10 cellular contexts compared by ENCODE assay signal in the genomic region with DNA sequence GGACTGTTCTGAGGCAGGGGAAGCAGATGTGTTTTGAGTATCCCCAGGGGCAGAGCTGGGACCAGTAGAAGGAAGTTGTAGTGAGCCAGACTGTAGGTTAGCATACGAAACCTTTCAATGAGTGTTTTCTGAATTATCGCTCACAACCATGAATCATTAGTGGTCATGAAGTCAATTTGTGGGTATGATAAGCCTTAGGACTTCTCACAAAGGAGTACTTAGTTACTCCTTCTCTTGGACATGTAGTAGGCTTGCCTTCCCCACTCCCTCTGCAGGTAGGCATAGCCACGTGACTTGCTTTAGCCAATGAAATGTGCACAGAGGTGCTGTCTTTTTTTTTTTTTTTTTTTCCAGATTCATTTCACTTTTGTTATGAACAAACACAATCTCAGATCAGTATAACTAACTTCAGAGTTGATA. TPM values are rescaled to one million over a fixed set of nuclear protein-coding genes. Genes with fewer than 3 reads are reported as not detected.
DNase-seq lines count a peak whose midpoint lies in the region; ATAC-seq, FAIRE-seq and TF ChIP-seq lines count a peak whose summit lies in the region.
"Had no signal": no experiment of that assay in that cellular context is flagged by ENCODE, and none has a peak within 500 bp of the region (broad histone marks: within the 10 kb centered on the region; RNA-seq: fewer than 3 reads in every experiment).

No MANE protein-coding gene starts in this region.

- H3K4me1 Mint-ChIP-seq in activated T-cell treated with anti-CD3 and anti-CD28 coated beads, Interleukin-2, amount 50 U/mL, for 4 hours (ENCODE audit: low read depth): peaks cover 6% of the 10 kb centered on the region
- H3K4me1 Mint-ChIP-seq in stimulated activated memory B cell treated with anti-CD40 and anti-IgM and Interleukin-4, amounts not matched to agents 10 μg/mL and 1 μg/mL and 100 μg/mL, for 72 hours: peaks cover 28% of the 10 kb centered on the region
- peaks cover 5% of the 10 kb centered on the region for H3K4me1 Mint-ChIP-seq in activated CD4-positive, alpha-beta memory T cell treated with anti-CD3 and anti-CD28 coated beads, Interleukin-2, amount 10 ng/mL, durations not matched to agents 7 days and 5 days

- no TSS peak for BruUV-seq in K562 (replicated peaks; lab: Mats Ljungman, UMichigan)

- H4K20me1 ChIP-seq in K562 (replicated peaks; ENCODE audit: control insufficient read depth, insufficient read depth, low read length): 0 out of 2 replicates have a peak, but pooled peaks cover 3% of the 10 kb centered on the region

- TF ChIP-seq RAD21 in Ishikawa (IDR thresholded peaks at IDR 0.05; ENCODE audit: low read depth): no peak
- TF ChIP-seq RAD21 in K562 (CRISPR knock-in tag; conservative IDR thresholded peaks at IDR 0.05 in 1 of 2, IDR thresholded peaks at IDR 0.05 in 1 of 2): no peak

- H3K4me2 ChIP-seq in K562 (ENCODE audit: insufficient read depth, low read length): peak overlapping the region; percentile 65

- H3K9me1 ChIP-seq in K562 (ENCODE audit: control insufficient read depth, insufficient read depth, low read length): no peaks in the 10 kb centered on the region

- no peak for TF ChIP-seq CTCF in K562 (IDR thresholded peaks at IDR 0.05 in 2 of 3, conservative IDR thresholded peaks at IDR 0.05 in 1 of 3; ENCODE audit: insufficient read depth in 2 of 3, low read depth in 1 of 3, low read length in 3 of 3)

- H3K27me3 ChIP-seq in K562 (ENCODE audit: control insufficient read depth in 2 of 2, insufficient read depth in 2 of 2, low read length in 2 of 2) (no peaks in the 10 kb centered on the region), right cardiac atrium (ENCODE audit: control insufficient read depth, insufficient read depth) (no peaks in the 10 kb centered on the region)

- peak; percentile 78 for FAIRE-seq in K562 (lab: Jason Lieb, UNC)

- H2AFZ ChIP-seq in K562 (ENCODE audit: low read depth, low read length): peak overlapping the region; percentile 56

- TF ChIP-seq EP300 in Ishikawa (IDR thresholded peaks at IDR 0.05; ENCODE audit: borderline replicate concordance): no peak
- no peak for TF ChIP-seq EP300 in K562 (IDR thresholded peaks at IDR 0.05; ENCODE audit: low read length)

- peak overlapping the region; percentile 54 for H3K27ac ChIP-seq in K562 (ENCODE audit: extremely low read depth, low read depth, low read length)
- H3K27ac ChIP-seq in right cardiac atrium (ENCODE audit: low read length): no peak overlapping the region

- in situ Hi-C loops in K562 (cut with MboI): no loop called here

- 24% methylated on average over 3 of the region's 3 CpGs for WGBS in K562 (ENCODE audit: insufficient coverage, low coverage, missing lambda C conversion rate)
- 78% methylated on average over 3 of the region's 3 CpGs for WGBS in right cardiac atrium

- ATAC-seq in activated T-cell treated with anti-CD3 and anti-CD28 coated beads, Interleukin-2, amount 50 U/mL, for 4 hours: peak; percentile 46 to 69
- ATAC-seq in K562 (peak; percentile 79), right cardiac atrium (no peak)
- ATAC-seq in stimulated activated memory B cell treated with anti-CD40 and anti-IgM and Interleukin-4, amounts not matched to agents 10 μg/mL and 1 μg/mL and 100 μg/mL, for 72 hours: peak; percentile 86

- DNase-seq in activated T-cell treated with anti-CD3 and anti-CD28 coated beads, Interleukin-2, amount 50 U/mL, for 4 hours: no peak
- DNase-seq in activated T-cell treated with anti-CD3 and anti-CD28 coated beads, Interleukin-2, amount 50 U/mL, for 1 hour: no peak
- DNase-seq in K562 (ENCODE audit: extremely low read depth in 1 of 4, low spot score in 3 of 4) (peak; percentile 63 to 81 (median 68)), hepatic stellate cell (ENCODE audit: low spot score) (no peak), right cardiac atrium (no peak)
- DNase-seq in activated CD4-positive, alpha-beta memory T cell treated with anti-CD3 and anti-CD28 coated beads, Interleukin-2, amount 10 ng/mL, durations not matched to agents 7 days and 5 days: no peak
- DNase-seq: activated CD4-positive, alpha-beta T cell treated with anti-CD3 and anti-CD28 coated beads, Interleukin-2, amount 50 U/mL, for 1 hour; NCI-H345 had no signal

- H3K27ac Mint-ChIP-seq in stimulated activated memory B cell treated with anti-CD40 and anti-IgM and Interleukin-4, amounts not matched to agents 10 μg/mL and 1 μg/mL and 100 μg/mL, for 72 hours: peak overlapping the region; percentile 13
- H3K27ac Mint-ChIP-seq in activated CD4-positive, alpha-beta memory T cell treated with anti-CD3 and anti-CD28 coated beads, Interleukin-2, amount 10 ng/mL, durations not matched to agents 7 days and 5 days: no peak overlapping the region

- no peaks in the 10 kb centered on the region for H3K27me3 Mint-ChIP-seq in activated T-cell treated with anti-CD3 and anti-CD28 coated beads, Interleukin-2, amount 50 U/mL, for 4 hours (ENCODE audit: low read depth)
- no peaks in the 10 kb centered on the region for H3K27me3 Mint-ChIP-seq in stimulated activated memory B cell treated with anti-CD40 and anti-IgM and Interleukin-4, amounts not matched to agents 10 μg/mL and 1 μg/mL and 100 μg/mL, for 72 hours
- H3K27me3 Mint-ChIP-seq in activated CD4-positive, alpha-beta memory T cell treated with anti-CD3 and anti-CD28 coated beads, Interleukin-2, amount 10 ng/mL, durations not matched to agents 7 days and 5 days: no peaks in the 10 kb centered on the region

- CTCF ChIA-PET in K562 (lab: Yijun Ruan, JAX; ENCODE audit: low intra/inter-chr PET ratio): no interaction called here
- CTCF ChIA-PET in activated CD4-positive, alpha-beta memory T cell treated with anti-CD3 and anti-CD28 coated beads, Interleukin-2, amount 10 ng/mL, durations not matched to agents 7 days and 5 days (lab: Charles Lee): interaction anchor here (1.4 kb wide), 1 partner anchor 22 kb away, joined by 3 read pairs; no protein-coding TSS in a partner anchor

- H3K4me3 ChIP-seq in K562 (no peak overlapping the region), right cardiac atrium (ENCODE audit: low read length) (no peak overlapping the region)

- H3K36me3 ChIP-seq in K562 (ENCODE audit: control insufficient read depth, insufficient read depth, low read length): peaks cover 27% of the 10 kb centered on the region; the same call in 2 of the 3 replicates

- no peak overlapping the region for H3K4me3 Mint-ChIP-seq in activated T-cell treated with anti-CD3 and anti-CD28 coated beads, Interleukin-2, amount 50 U/mL, for 4 hours
- peak overlapping the region; percentile 13 for H3K4me3 Mint-ChIP-seq in stimulated activated memory B cell treated with anti-CD40 and anti-IgM and Interleukin-4, amounts not matched to agents 10 μg/mL and 1 μg/mL and 100 μg/mL, for 72 hours
- H3K4me3 Mint-ChIP-seq in activated CD4-positive, alpha-beta memory T cell treated with anti-CD3 and anti-CD28 coated beads, Interleukin-2, amount 10 ng/mL, durations not matched to agents 7 days and 5 days: no peak overlapping the region

- H3K36me3 Mint-ChIP-seq in activated T-cell treated with anti-CD3 and anti-CD28 coated beads, Interleukin-2, amount 50 U/mL, for 4 hours (ENCODE audit: insufficient read depth): peaks cover 19% of the 10 kb centered on the region
- H3K36me3 Mint-ChIP-seq in stimulated activated memory B cell treated with anti-CD40 and anti-IgM and Interleukin-4, amounts not matched to agents 10 μg/mL and 1 μg/mL and 100 μg/mL, for 72 hours: peaks cover 27% of the 10 kb centered on the region
- H3K36me3 Mint-ChIP-seq in activated CD4-positive, alpha-beta memory T cell treated with anti-CD3 and anti-CD28 coated beads, Interleukin-2, amount 10 ng/mL, durations not matched to agents 7 days and 5 days (ENCODE audit: low read depth): peaks cover 19% of the 10 kb centered on the region

- intact Hi-C loops in K562 (cut with micrococcal nuclease): no loop called here
- intact Hi-C loops in right cardiac atrium (cut with DNase I): no loop called here

- POLR2A ChIA-PET in K562 (lab: Yijun Ruan, JAX): interaction anchor here (0.6 to 1.9 kb wide), 5 partner anchors 10 to 1244 kb away, joined by 3 to 6 read pairs (median 4); no protein-coding TSS in a partner anchor
- POLR2A ChIA-PET in activated CD4-positive, alpha-beta memory T cell treated with anti-CD3 and anti-CD28 coated beads, Interleukin-2, amount 10 ng/mL, durations not matched to agents 7 days and 5 days (lab: Charles Lee): interaction anchor here (1.1 kb wide), 1 partner anchor 29 kb away, joined by 3 read pairs; no protein-coding TSS in a partner anchor

- H3K9me3 Mint-ChIP-seq in activated T-cell treated with anti-CD3 and anti-CD28 coated beads, Interleukin-2, amount 50 U/mL, for 4 hours: no peaks in the 10 kb centered on the region
- peaks cover 3% of the 10 kb centered on the region for H3K9me3 Mint-ChIP-seq in stimulated activated memory B cell treated with anti-CD40 and anti-IgM and Interleukin-4, amounts not matched to agents 10 μg/mL and 1 μg/mL and 100 μg/mL, for 72 hours
- H3K9me3 Mint-ChIP-seq in activated CD4-positive, alpha-beta memory T cell treated with anti-CD3 and anti-CD28 coated beads, Interleukin-2, amount 10 ng/mL, durations not matched to agents 7 days and 5 days: no peaks in the 10 kb centered on the region

- peak overlapping the region in 1 of 2 experiments; percentile 5; a peak in 1 of 4 replicates for H3K9ac ChIP-seq in K562 (ENCODE audit: insufficient read depth in 1 of 2, low read depth in 2 of 2, low read length in 2 of 2)

- H3K4me1 ChIP-seq in K562 (replicated peaks in 1 of 2; ENCODE audit: control insufficient read depth in 2 of 2, insufficient read depth in 2 of 2, low read length in 2 of 2) (peaks cover 3 to 22% of the 10 kb centered on the region in 2 experiments; a peak in 3 of 5 replicates), right cardiac atrium (ENCODE audit: control insufficient read depth, insufficient read depth, low read length) (no peaks in the 10 kb centered on the region)

- H3K9me3 ChIP-seq in K562 (replicated peaks; ENCODE audit: control insufficient read depth, insufficient read depth, low read depth, low read length) (no peaks in the 10 kb centered on the region), right cardiac atrium (ENCODE audit: control insufficient read depth, low read length) (no peaks in the 10 kb centered on the region)

- H3K79me2 ChIP-seq in K562 (ENCODE audit: control insufficient read depth, insufficient read depth, low read length): no peaks in the 10 kb centered on the region

- peak; percentile 23; the same call in 1 of the 2 replicates for TF ChIP-seq POLR2A in K562 (conservative IDR thresholded peaks at IDR 0.05)

RNA-seq across cellular contexts. Expression of a gene that starts 23.9 kb away (rescaled TPM):
- 10 to 100 TPM in 1 of 3 donors, 1 to 10 TPM in 2; 7.5 to 10.4 (median 8.4) TPM for total RNA-seq in activated T-cell treated with anti-CD3 and anti-CD28 coated beads, Interleukin-2, amount 50 U/mL, for 4 hours
- total RNA-seq in K562 (2011; cell fraction: chromatin; rRNA removed; ENCODE audit: low replicate concordance): 2.2 and 5.8 TPM in 2 replicates
- 5.3 and 5.8 TPM in 2 replicates for total RNA-seq in K562 (2011; cell fraction: nucleolus; rRNA removed)
- 3.4 and 3.7 TPM in 2 replicates for total RNA-seq in K562 (2011; cell fraction: nucleoplasm; rRNA removed)
- total RNA-seq in K562 (2014; rRNA removed): 0.32 and 0.33 TPM in 2 replicates
- total RNA-seq in K562 (2014; rRNA removed; fragmentation: Illumina TruSeq; extraction: Trizol): 0.25 and 0.32 TPM in 2 replicates
- 0.23 and 0.36 TPM in 2 replicates for total RNA-seq in K562 (2015; rRNA removed; fragmentation: Illumina TruSeq; extraction: Trizol)
- 0.71 and 0.81 TPM in 2 replicates for total RNA-seq in K562 (2021)
- 0.29 and 1.6 TPM in 2 replicates for polyA plus RNA-seq in K562 (2011; rRNA removed)
- 0.46 and 1.1 TPM in 2 replicates for polyA plus RNA-seq in K562 (2011; cell fraction: cytosol; rRNA removed)
- 5.6 and 13.1 TPM in 2 replicates for polyA plus RNA-seq in K562 (2011; cell fraction: nucleus; rRNA removed)
- 0.79 and 3.1 TPM in 2 replicates for polyA plus RNA-seq in K562 (2012)
- polyA plus RNA-seq in K562 (2014; fragmentation: Illumina TruSeq; extraction: Trizol): 0.17 and 0.52 TPM in 2 replicates
- under 1 TPM; 0.06 TPM for polyA plus RNA-seq in K562 (2014; fragmentation: Nextera tagmentation; extraction: Ambion mirVana)
- 0.13 and 1.1 TPM in 2 replicates for polyA plus RNA-seq in K562 (2014; rRNA removed)
- 0.70 and 0.93 TPM in 2 replicates for polyA minus RNA-seq in K562 (2011; rRNA and poly(A)+ RNA removed)
- polyA minus RNA-seq in K562 (2011; cell fraction: cytosol; rRNA and poly(A)+ RNA removed): not detected in 2 replicates
- 1.2 and 5.1 TPM in 2 replicates for polyA minus RNA-seq in K562 (2011; cell fraction: nucleus; rRNA and poly(A)+ RNA removed)
- total RNA-seq in activated CD4-positive, alpha-beta memory T cell treated with anti-CD3 and anti-CD28 coated beads, Interleukin-2, amount 10 ng/mL, durations not matched to agents 7 days and 5 days: 1 to 10 TPM; 4.0 to 4.3 TPM
- total RNA-seq in right cardiac atrium: 10 to 100 TPM in 3 of 4 donors, 1 to 10 TPM in 1; 4.8 to 17.2 (median 14.7) TPM
- 10.4 TPM for polyA plus RNA-seq in right cardiac atrium

RNA-seq across cellular contexts. Expression of a gene that starts 29.6 kb away (rescaled TPM):
- total RNA-seq in activated T-cell treated with anti-CD3 and anti-CD28 coated beads, Interleukin-2, amount 50 U/mL, for 4 hours: 10 to 100 TPM; 42.2 to 44.1 (median 44.0) TPM
- total RNA-seq in K562 (2011; cell fraction: chromatin; rRNA removed; ENCODE audit: low replicate concordance): 126 and 174 TPM in 2 replicates
- 97.2 and 98.2 TPM in 2 replicates for total RNA-seq in K562 (2011; cell fraction: nucleolus; rRNA removed)
- total RNA-seq in K562 (2011; cell fraction: nucleoplasm; rRNA removed): 106 and 123 TPM in 2 replicates
- 33.4 and 37.0 TPM in 2 replicates for total RNA-seq in K562 (2014; rRNA removed)
- total RNA-seq in K562 (2014; rRNA removed; fragmentation: Illumina TruSeq; extraction: Trizol): 34.1 and 39.0 TPM in 2 replicates
- total RNA-seq in K562 (2015; rRNA removed; fragmentation: Illumina TruSeq; extraction: Trizol): 33.8 and 34.2 TPM in 2 replicates
- total RNA-seq in K562 (2021): 43.3 and 44.4 TPM in 2 replicates
- 60.2 and 65.6 TPM in 2 replicates for polyA plus RNA-seq in K562 (2011; rRNA removed)
- polyA plus RNA-seq in K562 (2011; cell fraction: cytosol; rRNA removed): 53.3 and 69.6 TPM in 2 replicates
- 43.8 and 46.3 TPM in 2 replicates for polyA plus RNA-seq in K562 (2011; cell fraction: nucleus; rRNA removed)
- polyA plus RNA-seq in K562 (2012): 37.5 and 42.1 TPM in 2 replicates
- polyA plus RNA-seq in K562 (2014; fragmentation: Illumina TruSeq; extraction: Trizol): 47.8 and 47.9 TPM in 2 replicates
- polyA plus RNA-seq in K562 (2014; fragmentation: Nextera tagmentation; extraction: Ambion mirVana): 10 to 100 TPM; 47.3 to 54.9 TPM
- 43.5 and 46.3 TPM in 2 replicates for polyA plus RNA-seq in K562 (2014; rRNA removed)
- polyA minus RNA-seq in K562 (2011; rRNA and poly(A)+ RNA removed): 113 and 133 TPM in 2 replicates
- 44.5 and 46.0 TPM in 2 replicates for polyA minus RNA-seq in K562 (2011; cell fraction: cytosol; rRNA and poly(A)+ RNA removed)
- 24.6 and 44.7 TPM in 2 replicates for polyA minus RNA-seq in K562 (2011; cell fraction: nucleus; rRNA and poly(A)+ RNA removed)
- total RNA-seq in activated CD4-positive, alpha-beta memory T cell treated with anti-CD3 and anti-CD28 coated beads, Interleukin-2, amount 10 ng/mL, durations not matched to agents 7 days and 5 days: 10 to 100 TPM; 21.0 to 21.4 TPM
- 10 to 100 TPM; 12.6 to 18.7 (median 13.7) TPM for total RNA-seq in right cardiac atrium
- polyA plus RNA-seq in right cardiac atrium: 10.6 TPM

Comparison
In these comparisons a context has a peak if more than half of its experiments do, and no peak if none do; other contexts are left out.
1. ATAC-seq: peak in activated T-cell treated with anti-CD3 and anti-CD28 coated beads, Interleukin-2, amount 50 U/mL, for 4 hours (2 of 2), K562 (single experiment) and stimulated activated memory B cell treated with anti-CD40 and anti-IgM and Interleukin-4, amounts not matched to agents 10 μg/mL and 1 μg/mL and 100 μg/mL, for 72 hours (single experiment); none in right cardiac atrium (0 of 2).
2. DNase-seq: peak in K562 (4 of 4); none in activated T-cell treated with anti-CD3 and anti-CD28 coated beads, Interleukin-2, amount 50 U/mL, for 4 hours (single experiment), activated T-cell treated with anti-CD3 and anti-CD28 coated beads, Interleukin-2, amount 50 U/mL, for 1 hour (single experiment), activated CD4-positive, alpha-beta memory T cell treated with anti-CD3 and anti-CD28 coated beads, Interleukin-2, amount 10 ng/mL, durations not matched to agents 7 days and 5 days (single experiment), hepatic stellate cell (single experiment) and right cardiac atrium (0 of 3).